Comparison of ENCODE assay signal across 31 cellular contexts in genomic region chr14:34171431-34171830, GRCh38.
"Had no signal": no experiment of that assay in that cellular context is flagged by ENCODE, and none has a peak within 500 bp of the region (broad histone marks: within the 10 kb centered on the region; RNA-seq: fewer than 3 reads in every experiment).

No MANE protein-coding gene starts in this region.

- FAIRE-seq: islet of Langerhans had no signal

- H3K36me3 ChIP-seq: left lung, lower lobe of right lung, neutrophil, ovary, right atrium auricular region, stomach, thyroid gland, transverse colon, upper lobe of left lung, vagina had no signal

- H3K27ac ChIP-seq: left lung, lower lobe of right lung, neutrophil, ovary, right atrium auricular region, skin epidermis, stomach, testis, thyroid gland, transverse colon, upper lobe of left lung, vagina had no signal

- DNase-seq: hypothalamus; immature natural killer cell; kidney; left colon; left lung; lower lobe of right lung; mammary epithelial cell; mesenchymal stem cell; naive B cell; natural killer cell; ovary; stimulated activated CD4-positive, alpha-beta T cell treated with anti-CD3 and anti-CD28 coated beads, Interleukin-12 subunit alpha, Interleukin-12 subunit beta, amount 100 ng/mL, for 4 hours; stimulated activated CD4-positive, alpha-beta T cell treated with anti-CD3 and anti-CD28 coated beads, Interleukin-15, amount 100 ng/mL, for 24 hours; stimulated activated CD4-positive, alpha-beta T cell treated with anti-CD3 and anti-CD28 coated beads, Interleukin-2, amount 100 ng/mL, for 24 hours; stimulated activated CD4-positive, alpha-beta T cell treated with anti-CD3 and anti-CD28 coated beads, Interleukin-4, amount 100 ng/mL, for 1 hour; stimulated activated naive B cell treated with anti-CD40 and anti-IgM and Interleukin-4, amounts not matched to agents 10 μg/mL and 1 μg/mL and 100 μg/mL, for 72 hours; stimulated activated naive CD8-positive, alpha-beta T cell treated with anti-CD3 and anti-CD28 coated beads, Interleukin-15, Interleukin-2, amounts not matched to agents 100 U/mL and 50 U/mL, for 24 hours; stomach; testis; thyroid gland; transverse colon; upper lobe of left lung had no signal

- H3K27me3 ChIP-seq: ovary, right atrium auricular region, stomach, testis, thyroid gland, transverse colon, upper lobe of left lung, vagina had no signal

- ATAC-seq: left colon; left lung; lower lobe of right lung; natural killer cell; sciatic nerve; stimulated activated naive B cell treated with anti-CD40 and anti-IgM and Interleukin-4, amounts not matched to agents 10 μg/mL and 1 μg/mL and 100 μg/mL, for 72 hours; stimulated activated naive CD8-positive, alpha-beta T cell treated with anti-CD3 and anti-CD28 coated beads, Interleukin-15, Interleukin-2, amounts not matched to agents 100 U/mL and 50 U/mL, for 24 hours had no signal

- H3K9me3 Mint-ChIP-seq: mesothelial cell of epicardium; naive B cell; natural killer cell; neural crest cell; stimulated activated naive B cell treated with anti-CD40 and anti-IgM and Interleukin-4, amounts not matched to agents 10 μg/mL and 1 μg/mL and 100 μg/mL, for 72 hours had no signal

- H3K36me3 Mint-ChIP-seq: immature natural killer cell; mesothelial cell of epicardium; naive B cell; natural killer cell; stimulated activated naive B cell treated with anti-CD40 and anti-IgM and Interleukin-4, amounts not matched to agents 10 μg/mL and 1 μg/mL and 100 μg/mL, for 72 hours had no signal

- H3K4me1 Mint-ChIP-seq: immature natural killer cell, natural killer cell had no signal

- H3K4me3 Mint-ChIP-seq: immature natural killer cell; mesothelial cell of epicardium; naive B cell; natural killer cell; neural crest cell; stimulated activated naive B cell treated with anti-CD40 and anti-IgM and Interleukin-4, amounts not matched to agents 10 μg/mL and 1 μg/mL and 100 μg/mL, for 72 hours had no signal

- H3K4me3 ChIP-seq: left lung, lower lobe of right lung, ovary, right atrium auricular region, skin epidermis, stomach, testis, thyroid gland, transverse colon, upper lobe of left lung, vagina had no signal

- H3K27ac Mint-ChIP-seq: immature natural killer cell; natural killer cell; progenitor cell of endocrine pancreas; stimulated activated naive B cell treated with anti-CD40 and anti-IgM and Interleukin-4, amounts not matched to agents 10 μg/mL and 1 μg/mL and 100 μg/mL, for 72 hours had no signal

- H3K4me1 ChIP-seq: left lung, lower lobe of right lung, testis, vagina had no signal
